Comparison of ENCODE assay signal across 9 cellular contexts in genomic region chr4:8580321-8581093, GRCh38. TPM values are rescaled to one million over a fixed set of nuclear protein-coding genes. Genes with fewer than 3 reads are reported as not detected.
DNase-seq lines count a peak whose midpoint lies in the region; ATAC-seq and TF ChIP-seq lines count a peak whose summit lies in the region.
"Had no signal": no experiment of that assay in that cellular context is flagged by ENCODE, and none has a peak within 500 bp of the region (broad histone marks: within the 10 kb centered on the region; RNA-seq: fewer than 3 reads in every experiment).

Gene GPR78 (plus strand): TSS chr4:8580392. CDS start chr4:8580983, 591 bp downstream.

- in situ Hi-C loops in G401 (cut with HindIII; ENCODE audit: low sequenced_read_pairs) = no loop called here

- intact Hi-C loops in A673 (cut with micrococcal nuclease; ENCODE audit: unreplicated experiment) = no loop called here

- CTCF ChIA-PET in A673 (lab: Charles Lee) = interaction anchor here (0.7 kb wide), 1 partner anchor 9 kb away, joined by 3 read pairs; no protein-coding TSS in a partner anchor

- no peak within 1 kb of the TSS for H3K27ac Mint-ChIP-seq in activated naive CD8-positive, alpha-beta T cell treated with anti-CD3 and anti-CD28 coated beads for 36 hours

- H3K4me1 Mint-ChIP-seq in activated naive CD8-positive, alpha-beta T cell treated with anti-CD3 and anti-CD28 coated beads for 36 hours = no peaks in the 10 kb centered on the region

- H3K9me3 ChIP-seq in A673 (ENCODE audit: low read depth, low read length, poor library complexity, severe bottlenecking) = no peaks in the 10 kb centered on the region

- H3K27me3 Mint-ChIP-seq in activated naive CD8-positive, alpha-beta T cell treated with anti-CD3 and anti-CD28 coated beads for 36 hours = peaks cover 13% of the 10 kb centered on the region

- H3K4me3 Mint-ChIP-seq in activated naive CD8-positive, alpha-beta T cell treated with anti-CD3 and anti-CD28 coated beads for 36 hours = no peak within 1 kb of the TSS

- no TSS peak for BruUV-seq in A673 (replicated peaks; lab: Mats Ljungman, UMichigan)

- DNase-seq in A673 (ENCODE audit: low spot score) (peak; percentile 64), HuH-7 (ENCODE audit: low spot score) (peak; percentile 74), iPS-NIHi11 (ENCODE audit: low spot score) (peak; percentile 98), G401 (ENCODE audit: low spot score) (no peak)
- peak; percentile 56 for DNase-seq in activated naive CD8-positive, alpha-beta T cell treated with anti-CD3 and anti-CD28 coated beads for 36 hours
- peak; percentile 12 to 20 (median 19) for DNase-seq in stimulated activated CD4-positive, alpha-beta T cell treated with anti-CD3 and anti-CD28 coated beads, TNF-alpha, amount 100 ng/mL, for 48 hours (ENCODE audit: low read depth in 3 of 3)

- ATAC-seq in HG02759 (IDR thresholded peaks at IDR 0.05; ENCODE audit: unreplicated experiment) (no peak), GM18498 (IDR thresholded peaks at IDR 0.05; ENCODE audit: unreplicated experiment) (no peak)

- no peak within 1 kb of the TSS for H3K4me3 ChIP-seq in A673 (ENCODE audit: low read depth, low read length, poor library complexity, severe bottlenecking)

- H3K27ac ChIP-seq in A673 (ENCODE audit: low read depth, low read length, poor library complexity, severe bottlenecking) = no peak within 1 kb of the TSS

- H3K36me3 Mint-ChIP-seq in activated naive CD8-positive, alpha-beta T cell treated with anti-CD3 and anti-CD28 coated beads for 36 hours = no peaks in the 10 kb centered on the region

- TF ChIP-seq CTCF in A673 (conservative IDR thresholded peaks at IDR 0.05; ENCODE audit: low read depth, low read length) = no peak

- no peaks in the 10 kb centered on the region for H3K36me3 ChIP-seq in A673 (ENCODE audit: insufficient read depth, low read length, poor library complexity, severe bottlenecking)

- H3K27me3 ChIP-seq in A673 (replicated peaks; ENCODE audit: insufficient read depth, low read depth, low read length, poor library complexity) = peaks cover 57% of the 10 kb centered on the region

- no peaks in the 10 kb centered on the region for H3K9me3 Mint-ChIP-seq in activated naive CD8-positive, alpha-beta T cell treated with anti-CD3 and anti-CD28 coated beads for 36 hours

- no peaks in the 10 kb centered on the region for H3K4me1 ChIP-seq in A673 (ENCODE audit: insufficient read depth, low read length, poor library complexity, severe bottlenecking)

- POLR2A ChIA-PET in A673 (lab: Charles Lee; ENCODE audit: low non-redundant PET) = no interaction called here

RNA-seq across cellular contexts. Expression of gene GPR78, which starts in this region (rescaled TPM):
- not detected in 2 replicates for total RNA-seq in A673 (2021)
- total RNA-seq in activated naive CD8-positive, alpha-beta T cell treated with anti-CD3 and anti-CD28 coated beads for 36 hours = not detected
- not detected in 2 replicates for total RNA-seq in G401 (2014; rRNA removed; shearing (Covaris generic))
- total RNA-seq: pulmonary artery endothelial cell had no signal

Comparison
In these comparisons a context has a peak if more than half of its experiments do, and no peak if none do; other contexts are left out.
1. Peak in DNase-seq in A673; RNA of the gene not detected or under 1 TPM.
2. Peak in DNase-seq in activated naive CD8-positive, alpha-beta T cell treated with anti-CD3 and anti-CD28 coated beads for 36 hours; RNA of the gene not detected or under 1 TPM.